Comparison of ENCODE assay signal across 1 cellular context in genomic region chr2:108612514-108613183, GRCh38.
TF ChIP-seq lines count a peak whose summit lies in the region.

No MANE protein-coding gene starts in this region.

TF ChIP-seq in GM12878, 131 proteins besides CTCF, POLR2A, EP300 and RAD21 (continued from another document and continues in another):
- TF ChIP-seq USF1 (IDR thresholded peaks at IDR 0.05; ENCODE audit: borderline replicate concordance, extremely low read length, insufficient read depth, low read depth, low read length) (peak; percentile 23), KDM1A (IDR thresholded peaks at IDR 0.05; ENCODE audit: borderline replicate concordance) (no peak), E2F4 (IDR thresholded peaks at IDR 0.05; ENCODE audit: low read depth, low read length) (no peak), SPI1 (IDR thresholded peaks at IDR 0.05; ENCODE audit: borderline replicate concordance, insufficient read depth, low read depth, low read length) (no peak), ZNF24 (IDR thresholded peaks at IDR 0.05) (peak; percentile 63; the same call in 1 of the 2 replicates), MLLT1 (IDR thresholded peaks at IDR 0.05) (peak; percentile 71; the same call in 1 of the 2 replicates), SIX5 (IDR thresholded peaks at IDR 0.05; ENCODE audit: low read depth, low read length, severe bottlenecking) (no peak), ZBED1 (IDR thresholded peaks at IDR 0.05; ENCODE audit: borderline replicate concordance) (peak; percentile 69; the same call in 1 of the 2 replicates), BCLAF1 (IDR thresholded peaks at IDR 0.05) (no peak), ZBTB40 (IDR thresholded peaks at IDR 0.05; ENCODE audit: borderline replicate concordance) (0 out of 2 replicates have a peak, but pooled peaks have one; percentile 51), SUPT20H (IDR thresholded peaks at IDR 0.05; ENCODE audit: borderline replicate concordance, control insufficient read depth, low read depth, low read length) (no peak), SMARCA5 (IDR thresholded peaks at IDR 0.05) (peak; percentile 96), IKZF2 (IDR thresholded peaks at IDR 0.05) (peak; percentile 88 to 92), TCF12 (IDR thresholded peaks at IDR 0.05; ENCODE audit: low read depth, low read length) (peak; percentile 90), BCL3 (IDR thresholded peaks at IDR 0.05; ENCODE audit: borderline replicate concordance, insufficient read depth, low read depth, low read length, poor library complexity, severe bottlenecking) (peak; percentile 87), NR2C2 (IDR thresholded peaks at IDR 0.05; ENCODE audit: borderline replicate concordance, control insufficient read depth, insufficient read length, low read depth) (no peak), CEBPZ (IDR thresholded peaks at IDR 0.05; ENCODE audit: low read depth, low read length) (no peak), STAT1 (conservative IDR thresholded peaks at IDR 0.05) (no peak), RELA (IDR thresholded peaks at IDR 0.05; ENCODE audit: borderline replicate concordance, partially characterized antibody) (no peak), POU2F2 (IDR thresholded peaks at IDR 0.05; ENCODE audit: borderline replicate concordance, low read depth, low read length) (peak; percentile 83), CHD4 (IDR thresholded peaks at IDR 0.05) (no peak; the same call in 1 of the 2 replicates), IRF5 (IDR thresholded peaks at IDR 0.05; ENCODE audit: borderline replicate concordance) (no peak), LARP7 (IDR thresholded peaks at IDR 0.05) (0 out of 2 replicates have a peak, but pooled peaks have one; percentile 33), NFIC (IDR thresholded peaks at IDR 0.05; ENCODE audit: low read depth, low read length) (peak; percentile 91), BMI1 (IDR thresholded peaks at IDR 0.05; ENCODE audit: borderline replicate concordance) (0 out of 2 replicates have a peak, but pooled peaks have one; percentile 33), HDAC6 (IDR thresholded peaks at IDR 0.05; ENCODE audit: unreplicated experiment) (no peak), FOS (IDR thresholded peaks at IDR 0.05; ENCODE audit: borderline replicate concordance, extremely low read depth, insufficient read length) (no peak), NKRF (conservative IDR thresholded peaks at IDR 0.05) (peak; percentile 33; the same call in 1 of the 2 replicates), ATF3 (IDR thresholded peaks at IDR 0.05; ENCODE audit: borderline replicate concordance, extremely low read depth, low read depth, low read length) (no peak), CEBPB (IDR thresholded peaks at IDR 0.05; ENCODE audit: borderline replicate concordance in 1 of 2, low read depth in 2 of 2, low read length in 2 of 2) (peak in 1 of 2 experiments; percentile 58; a peak in 1 of 4 replicates), BACH1 (IDR thresholded peaks at IDR 0.05; ENCODE audit: borderline replicate concordance) (peak; percentile 82), TCF3 (IDR thresholded peaks at IDR 0.05; ENCODE audit: borderline replicate concordance, insufficient read depth, low read depth, low read length) (peak; percentile 91), ZSCAN29 (IDR thresholded peaks at IDR 0.05) (no peak), ZNF622 (IDR thresholded peaks at IDR 0.05) (no peak), ETV6 (conservative IDR thresholded peaks at IDR 0.05 in 1 of 2, IDR thresholded peaks at IDR 0.05 in 1 of 2; ENCODE audit: borderline replicate concordance in 1 of 2, low read depth in 1 of 2) (peak in 1 of 2 experiments; percentile 75; a peak in 1 of 4 replicates), IRF3 (IDR thresholded peaks at IDR 0.05) (no peak), PML (IDR thresholded peaks at IDR 0.05; ENCODE audit: low read length) (no peak; the same call in 1 of the 2 replicates)
